In the genomic region with DNA sequence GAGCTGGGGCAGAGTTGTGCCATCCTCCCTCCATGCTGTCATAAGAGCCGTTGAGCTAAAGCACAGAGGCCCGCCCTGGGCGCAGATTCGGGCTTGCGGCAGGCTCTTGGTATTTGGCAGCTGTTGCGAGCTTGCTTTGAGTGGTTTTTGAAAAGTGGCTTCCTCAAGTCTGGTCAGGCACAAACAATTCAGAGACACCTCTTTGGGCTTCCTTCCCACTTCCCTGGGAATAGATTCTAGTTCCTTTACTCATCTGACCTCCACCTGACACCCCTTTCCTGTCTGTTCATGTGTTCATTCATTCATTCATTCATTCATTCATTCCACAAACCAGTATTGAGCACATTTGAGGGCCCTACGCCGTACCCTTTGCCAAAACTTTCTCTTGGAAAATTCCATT, we compare ENCODE assay signal across 1 cellular context.
TF ChIP-seq lines count a peak whose summit lies in the region.

No MANE protein-coding gene starts in this region.

TF ChIP-seq in HCT116, 20 proteins besides CTCF, POLR2A, EP300 and RAD21 (continued from another document):
- TF ChIP-seq, protein P1, sequence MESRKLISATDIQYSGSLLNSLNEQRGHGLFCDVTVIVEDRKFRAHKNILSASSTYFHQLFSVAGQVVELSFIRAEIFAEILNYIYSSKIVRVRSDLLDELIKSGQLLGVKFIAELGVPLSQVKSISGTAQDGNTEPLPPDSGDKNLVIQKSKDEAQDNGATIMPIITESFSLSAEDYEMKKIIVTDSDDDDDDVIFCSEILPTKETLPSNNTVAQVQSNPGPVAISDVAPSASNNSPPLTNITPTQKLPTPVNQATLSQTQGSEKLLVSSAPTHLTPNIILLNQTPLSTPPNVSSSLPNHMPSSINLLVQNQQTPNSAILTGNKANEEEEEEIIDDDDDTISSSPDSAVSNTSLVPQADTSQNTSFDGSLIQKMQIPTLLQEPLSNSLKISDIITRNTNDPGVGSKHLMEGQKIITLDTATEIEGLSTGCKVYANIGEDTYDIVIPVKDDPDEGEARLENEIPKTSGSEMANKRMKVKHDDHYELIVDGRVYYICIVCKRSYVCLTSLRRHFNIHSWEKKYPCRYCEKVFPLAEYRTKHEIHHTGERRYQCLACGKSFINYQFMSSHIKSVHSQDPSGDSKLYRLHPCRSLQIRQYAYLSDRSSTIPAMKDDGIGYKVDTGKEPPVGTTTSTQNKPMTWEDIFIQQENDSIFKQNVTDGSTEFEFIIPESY (IDR thresholded peaks at IDR 0.05; ENCODE audit: extremely low read depth, insufficient replicate concordance, low read length) = no peak
